Comparison of ENCODE assay signal across 8 cellular contexts in genomic region chr19:1093811-1094553, GRCh38. TPM values are rescaled to one million over a fixed set of nuclear protein-coding genes. Genes with fewer than 3 reads are reported as not detected.
DNase-seq lines count a peak whose midpoint lies in the region; ATAC-seq and TF ChIP-seq lines count a peak whose summit lies in the region.

No MANE protein-coding gene starts in this region.

- H3K36me3 ChIP-seq in CD8-positive, alpha-beta T cell (ENCODE audit: insufficient read depth, low read length): peaks cover 18% of the 10 kb centered on the region
- peaks cover 3% of the 10 kb centered on the region; the same call in 1 of the 2 replicates for H3K36me3 ChIP-seq in PC-9 (ENCODE audit: low read depth)
- peaks cover 0 to 27% of the 10 kb centered on the region in 2 donors for H3K36me3 ChIP-seq in esophagus (ENCODE audit: control insufficient read depth in 2 of 2, insufficient read depth in 2 of 2, low read length in 1 of 2)
- peaks cover 21% of the 10 kb centered on the region for H3K36me3 ChIP-seq in osteoblast (ENCODE audit: insufficient read depth, low read length)

- H3K4me3 ChIP-seq in CD8-positive, alpha-beta T cell (ENCODE audit: low read depth, low read length): peak overlapping the region; percentile 86
- H3K4me3 ChIP-seq in PC-9: peak overlapping the region; percentile 96
- peak overlapping the region; percentile 79 to 92 for H3K4me3 ChIP-seq in esophagus (ENCODE audit: low read depth in 1 of 2, low read length in 2 of 2)
- peak overlapping the region; percentile 83 for H3K4me3 ChIP-seq in osteoblast (ENCODE audit: insufficient read depth, low read length)

- no TSS peak for BruUV-seq in PC-9 (replicated peaks; lab: Mats Ljungman, UMichigan)

- intact Hi-C loops in CD8-positive, alpha-beta T cell (cut with DNase I, micrococcal nuclease): loop anchor here (2.0 kb wide), 3 partner anchors 19 to 297 kb away; partner anchors contain the start of genes PTBP1 (in 1 of the 2), RNU6-2 (in 1 of the 2) and TMEM259 (in 1 of the 2)
- intact Hi-C loops in PC-9 (cut with micrococcal nuclease; ENCODE audit: unreplicated experiment): no loop called here

- peaks cover 20% of the 10 kb centered on the region for H3F3A ChIP-seq in PC-9 (ENCODE audit: insufficient read depth, low read depth)

- H3K27me3 ChIP-seq in CD8-positive, alpha-beta T cell (ENCODE audit: insufficient read depth, low read length): no peaks in the 10 kb centered on the region
- H3K27me3 ChIP-seq in PC-9 (ENCODE audit: insufficient read depth, low read depth) (no peaks in the 10 kb centered on the region), esophagus (ENCODE audit: control insufficient read depth in 1 of 2, insufficient read depth in 2 of 2, low read length in 2 of 2) (no peaks in the 10 kb centered on the region), osteoblast (ENCODE audit: insufficient read depth, low read length) (no peaks in the 10 kb centered on the region)

- H3K4me2 ChIP-seq in PC-9 (peak overlapping the region; percentile 97), osteoblast (ENCODE audit: insufficient read depth, low read length) (peak overlapping the region; percentile 72)

- H3K36me3 Mint-ChIP-seq in CD8-positive, alpha-beta T cell: peaks cover 15% of the 10 kb centered on the region

- POLR2A ChIA-PET in CD8-positive, alpha-beta T cell (lab: Charles Lee): interaction anchor here (0.8 to 3.1 kb wide), 8 partner anchors 8 to 170 kb away, joined by 3 to 16 read pairs (median 8); partner anchors contain the start of genes ABCA7, ARHGAP45 and CNN2
- POLR2A ChIA-PET in PC-9 (lab: Charles Lee; ENCODE audit: unreplicated experiment): interaction anchor here (0.5 to 0.6 kb wide), 2 partner anchors 17 to 58 kb away, joined by 3 to 5 read pairs; no protein-coding TSS in a partner anchor

- peaks cover 58% of the 10 kb centered on the region for H3K4me1 ChIP-seq in CD8-positive, alpha-beta T cell (ENCODE audit: insufficient read depth, low read length)
- H3K4me1 ChIP-seq in PC-9 (replicated peaks; ENCODE audit: insufficient read depth) (peaks cover 23% of the 10 kb centered on the region), esophagus (ENCODE audit: control insufficient read depth in 2 of 2, insufficient read depth in 2 of 2, low read length in 1 of 2) (peaks cover 6 to 15% of the 10 kb centered on the region in 2 donors), osteoblast (ENCODE audit: insufficient read depth, low read length) (peaks cover 16% of the 10 kb centered on the region)

- no peaks in the 10 kb centered on the region for H3K9me3 Mint-ChIP-seq in CD8-positive, alpha-beta T cell

- 57% methylated on average over 32 of the region's 32 CpGs for WGBS in esophagus, 2 donors

- peak overlapping the region; percentile 94 for H3K4me3 Mint-ChIP-seq in CD8-positive, alpha-beta T cell

- H4K20me1 ChIP-seq in PC-9 (ENCODE audit: insufficient read depth) (peaks cover 20% of the 10 kb centered on the region), osteoblast (ENCODE audit: insufficient read depth, low read length) (peaks cover 17% of the 10 kb centered on the region)

- H3K27ac Mint-ChIP-seq in CD8-positive, alpha-beta T cell: peak overlapping the region; percentile 90

- H3K4me1 Mint-ChIP-seq in CD8-positive, alpha-beta T cell (ENCODE audit: low read depth): peaks cover 45% of the 10 kb centered on the region

- TF ChIP-seq CTCF in CD8-positive, alpha-beta T cell (IDR thresholded peaks at IDR 0.05): no peak
- TF ChIP-seq CTCF in PC-9 (conservative IDR thresholded peaks at IDR 0.05) (no peak), osteoblast (IDR thresholded peaks at IDR 0.05; ENCODE audit: extremely low read depth, low read depth, low read length) (no peak)

- no peaks in the 10 kb centered on the region for H3K9me3 ChIP-seq in CD8-positive, alpha-beta T cell (ENCODE audit: low read length)
- H3K9me3 ChIP-seq in PC-9 (ENCODE audit: insufficient read depth, low read depth) (no peaks in the 10 kb centered on the region), esophagus (ENCODE audit: control insufficient read depth in 2 of 2, insufficient read depth in 1 of 2, low read depth in 1 of 2, low read length in 1 of 2) (no peaks in the 10 kb centered on the region), osteoblast (ENCODE audit: low read depth, low read length) (no peaks in the 10 kb centered on the region)

- H3K9me2 ChIP-seq in PC-9 (ENCODE audit: insufficient read depth): no peaks in the 10 kb centered on the region

- CTCF ChIA-PET in CD8-positive, alpha-beta T cell (lab: Charles Lee): interaction anchor here (0.7 to 1.9 kb wide), 10 partner anchors 8 to 147 kb away, joined by 3 to 4 read pairs (median 3); partner anchors contain the start of gene ARHGAP45
- CTCF ChIA-PET in PC-9 (lab: Charles Lee): interaction anchor here (0.7 kb wide), 1 partner anchor 12 kb away, joined by 3 read pairs; no protein-coding TSS in a partner anchor

- H3K27me3 Mint-ChIP-seq in CD8-positive, alpha-beta T cell (ENCODE audit: low read depth): no peaks in the 10 kb centered on the region

- no peak for ATAC-seq in CD8-positive, alpha-beta T cell
- ATAC-seq in GM19351 (IDR thresholded peaks at IDR 0.05; ENCODE audit: unreplicated experiment): no peak
- no peak for ATAC-seq in HG03378 (IDR thresholded peaks at IDR 0.05; ENCODE audit: unreplicated experiment)

- no peak for DNase-seq in CD8-positive, alpha-beta T cell
- DNase-seq in PC-9 (no peak), osteoblast (ENCODE audit: insufficient read length, low spot score, missing footprints) (no peak), NCI-H748 treated with DMSO at 0.1 percent for 48 hours (lab: John Stamatoyannopoulos, UW) (no peak), COLO668 (lab: John Stamatoyannopoulos, UW; ENCODE audit: unreplicated experiment) (no peak)

- H2AFZ ChIP-seq in PC-9: no peak overlapping the region
- no peak overlapping the region for H2AFZ ChIP-seq in osteoblast (ENCODE audit: low read length)

- H3K27ac ChIP-seq in CD8-positive, alpha-beta T cell (ENCODE audit: low read depth, low read length): peak overlapping the region; percentile 58
- H3K27ac ChIP-seq in PC-9 (no peak overlapping the region), esophagus (ENCODE audit: low read depth in 2 of 2, low read length in 1 of 2) (peak overlapping the region in 1 of 2 donors; percentile 6), osteoblast (ENCODE audit: low read depth, low read length) (peak overlapping the region; percentile 44)

- H3K79me2 ChIP-seq in PC-9 (ENCODE audit: low read depth) (peaks cover 32% of the 10 kb centered on the region), osteoblast (ENCODE audit: insufficient read depth, low read length) (peaks cover 32% of the 10 kb centered on the region)

RNA-seq across cellular contexts. Expression of gene POLR2E, which starts 1.2 kb away (rescaled TPM):
- total RNA-seq in CD8-positive, alpha-beta T cell: 10 to 100 TPM; 75.3 to 76.2 TPM
- 180 and 237 TPM in 2 replicates for total RNA-seq in PC-9 (2021)
- polyA plus RNA-seq in esophagus: 100 to 1,000 TPM in 1 of 2 donors, 10 to 100 TPM in 1; 77.9 to 162 TPM
- total RNA-seq in osteoblast: 70.2 and 74.0 TPM in 2 replicates

RNA-seq across cellular contexts. Expression of gene GPX4, which starts 9.8 kb away (rescaled TPM):
- total RNA-seq in CD8-positive, alpha-beta T cell: 100 to 1,000 TPM; 172 to 174 TPM
- total RNA-seq in PC-9 (2021) (465 and 489 TPM in 2 replicates), osteoblast (515 TPM in 2 replicates)
- polyA plus RNA-seq in esophagus: 100 to 1,000 TPM; 271 to 294 TPM

RNA-seq across cellular contexts. Expression of gene ARHGAP45, which starts 27.0 kb away (rescaled TPM):
- total RNA-seq in CD8-positive, alpha-beta T cell: 100 to 1,000 TPM; 901 to 938 TPM
- total RNA-seq in PC-9 (2021) (20.2 and 20.6 TPM in 2 replicates), osteoblast (0.59 and 0.72 TPM in 2 replicates)
- polyA plus RNA-seq in esophagus: 10 to 100 TPM in 1 of 2 donors, 1 to 10 TPM in 1; 8.9 to 17.7 TPM

RNA-seq across cellular contexts. Expression of gene ABCA7, which starts 54.1 kb away (rescaled TPM):
- 10 to 100 TPM; 93.3 to 98.0 TPM for total RNA-seq in CD8-positive, alpha-beta T cell
- total RNA-seq in PC-9 (2021) (29.9 and 32.0 TPM in 2 replicates), osteoblast (33.3 and 43.0 TPM in 2 replicates)
- polyA plus RNA-seq in esophagus: 10 to 100 TPM; 11.4 to 26.4 TPM

Comparison
In these comparisons a context has a peak if more than half of its experiments do, and no peak if none do; other contexts are left out.
1. RNA of gene ARHGAP45, which starts 27.0 kb away (total RNA-seq): 901 to 938 TPM in CD8-positive, alpha-beta T cell; 20.2 to 20.6 TPM in PC-9 and 0.59 to 0.72 TPM in osteoblast; every median in the first group is over 10 times any median in the second.
2. Peak in every context shown above with its lines, with median percentiles within 50 percentile points of each other: H3K4me3 ChIP-seq.